In the genomic region with DNA sequence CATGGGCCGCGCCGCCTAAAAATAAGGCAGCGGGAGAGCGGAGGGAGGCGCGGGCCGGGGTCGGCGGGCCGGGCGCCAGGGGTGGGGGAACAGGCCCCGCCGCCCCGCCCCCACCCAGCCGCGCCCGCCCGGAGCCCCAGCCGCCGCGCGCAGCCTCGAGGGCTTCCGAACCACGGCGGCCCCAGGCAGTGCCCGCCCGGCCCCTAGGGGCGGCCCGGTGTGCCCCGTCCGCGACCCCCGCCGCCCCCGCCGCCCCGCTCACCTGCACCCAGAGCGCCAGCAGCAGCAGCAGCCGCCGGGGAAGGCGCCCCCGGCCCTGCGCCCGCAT, we compare ENCODE assay signal across 8 cellular contexts. TPM values are rescaled to one million over a fixed set of nuclear protein-coding genes. Genes with fewer than 3 reads are reported as not detected.
DNase-seq lines count a peak whose midpoint lies in the region; ATAC-seq and TF ChIP-seq lines count a peak whose summit lies in the region.

No MANE protein-coding gene starts in this region.

- CTCF ChIA-PET in HEK293T (lab: Yijun Ruan, JAX) = interaction anchor here (0.7 to 1.0 kb wide), 2 partner anchors 22 to 137 kb away, joined by 3 read pairs; no protein-coding TSS in a partner anchor

- H3K36me3 ChIP-seq in HAP-1 (replicated peaks) = peaks cover 15% of the 10 kb centered on the region
- H3K36me3 ChIP-seq in SK-N-MC (ENCODE audit: insufficient read depth, low read length) = no peaks in the 10 kb centered on the region

- H3K9me3 Mint-ChIP-seq in glutamatergic neuron (ENCODE audit: unreplicated experiment) = peaks cover 7% of the 10 kb centered on the region

- in situ Hi-C loops in HAP-1 (cut with MboI; ENCODE audit: low sequenced_read_pairs) = no loop called here

- peaks cover 9% of the 10 kb centered on the region for H3K4me1 Mint-ChIP-seq in glutamatergic neuron (ENCODE audit: low read depth, unreplicated experiment)

- peak overlapping the region; percentile 63 for H3K4me3 Mint-ChIP-seq in glutamatergic neuron (ENCODE audit: unreplicated experiment)

- TF ChIP-seq CTCF in glutamatergic neuron (IDR thresholded peaks at IDR 0.05; ENCODE audit: partially characterized antibody, unreplicated experiment) = no peak

- H3K27me3 ChIP-seq in HAP-1 (ENCODE audit: low read depth) = no peaks in the 10 kb centered on the region

- H3K4me1 ChIP-seq in HAP-1 = peaks cover 6% of the 10 kb centered on the region

- no peak for DNase-seq in HAP-1 (ENCODE audit: low spot score in 2 of 2)
- no peak for DNase-seq in SK-N-MC (ENCODE audit: low read depth, low spot score)
- DNase-seq in glutamatergic neuron = no peak
- DNase-seq in skeletal muscle cell (ENCODE audit: low read depth) = no peak
- no peak for DNase-seq in HEK293T (ENCODE audit: extremely low spot score)
- no peak for DNase-seq in NCI-H748 treated with DMSO at 0.1 percent for 48 hours (lab: John Stamatoyannopoulos, UW)
- no peak for DNase-seq in GF-D8 (lab: John Stamatoyannopoulos, UW)

- no peak overlapping the region for H3K9ac ChIP-seq in SK-N-MC (ENCODE audit: insufficient read length)

- peak overlapping the region; percentile 51 for H3K4me3 ChIP-seq in HAP-1
- H3K4me3 ChIP-seq in SK-N-MC = peak overlapping the region; percentile 84
- peak overlapping the region; percentile 34 for H3K4me3 ChIP-seq in skeletal muscle cell (ENCODE audit: low read depth, low read length)

- POLR2A ChIA-PET in HEK293T (lab: Yijun Ruan, JAX) = interaction anchor here (1.2 to 2.0 kb wide), 3 partner anchors 81 to 146 kb away, joined by 3 to 7 read pairs (median 5); a partner anchor contains a TSS

- H3K27ac ChIP-seq in SK-N-MC = no peak overlapping the region

- H3K27me3 Mint-ChIP-seq in glutamatergic neuron (ENCODE audit: unreplicated experiment) = peaks cover 11% of the 10 kb centered on the region

- no peak overlapping the region for H3K27ac Mint-ChIP-seq in glutamatergic neuron (ENCODE audit: unreplicated experiment)

- ATAC-seq in GM21529 (IDR thresholded peaks at IDR 0.05; ENCODE audit: unreplicated experiment) = no peak

- H3K9me3 ChIP-seq in HAP-1 = no peaks in the 10 kb centered on the region
- H3K9me3 ChIP-seq in SK-N-MC (ENCODE audit: low read depth, low read length) = no peaks in the 10 kb centered on the region

- H3K36me3 Mint-ChIP-seq in glutamatergic neuron (ENCODE audit: unreplicated experiment) = no peaks in the 10 kb centered on the region

TF ChIP-seq in HEK293T, 16 proteins besides CTCF, POLR2A, EP300 and RAD21:
- TF ChIP-seq ELF4 (IDR thresholded peaks at IDR 0.05) (no peak), HDGF (IDR thresholded peaks at IDR 0.05; ENCODE audit: borderline replicate concordance) (no peak), FOXA1 (IDR thresholded peaks at IDR 0.05) (no peak)

RNA-seq across cellular contexts. Expression of a gene that starts 0.5 kb away (rescaled TPM):
- total RNA-seq in glutamatergic neuron (ENCODE audit: unreplicated experiment) = 84.1 TPM

RNA-seq across cellular contexts. Expression of a gene that starts 13.1 kb away (rescaled TPM):
- total RNA-seq in glutamatergic neuron (ENCODE audit: unreplicated experiment) = 114 TPM

Comparison
In these comparisons a context has a peak if more than half of its experiments do, and no peak if none do; other contexts are left out.
1. H3K4me3 ChIP-seq: peak in every context shown above with its lines; median percentile 84 in SK-N-MC; 51 in HAP-1; 34 in skeletal muscle cell.